Comparison of ENCODE assay signal across 11 cellular contexts in genomic region chr2:62577994-62578836, GRCh38.
A peak's percentile ranks its signal among the peaks of the same experiment; 100 is the strongest.
DNase-seq lines count a peak whose midpoint lies in the region; FAIRE-seq and TF ChIP-seq lines count a peak whose summit lies in the region.
"Had no signal": no experiment of that assay in that cellular context is flagged by ENCODE, and none has a peak within 500 bp of the region (broad histone marks: within the 10 kb centered on the region; RNA-seq: fewer than 3 reads in every experiment).

No MANE protein-coding gene starts in this region.

- TF ChIP-seq POLR2A in endothelial cell of umbilical vein (IDR thresholded peaks at IDR 0.05; ENCODE audit: low read depth, low read length), result no peak

- CTCF ChIA-PET in endothelial cell of umbilical vein (lab: Charles Lee), result interaction anchor here (0.8 to 1.3 kb wide), 10 partner anchors 9 to 197 kb away, joined by 3 to 6 read pairs (median 4); partner anchors contain the start of gene EHBP1

- H3K27me3 ChIP-seq in endothelial cell of umbilical vein (ENCODE audit: control insufficient read depth in 2 of 2, insufficient read depth in 2 of 2, low read length in 2 of 2) (no peaks in the 10 kb centered on the region), neural progenitor cell (no peaks in the 10 kb centered on the region)

- no peaks in the 10 kb centered on the region for H3K9me3 Mint-ChIP-seq in neural progenitor cell

- H3K9me1 ChIP-seq in endothelial cell of umbilical vein (replicated peaks; ENCODE audit: control insufficient read depth, extremely low read depth, insufficient read depth, low read length), result no peaks in the 10 kb centered on the region

- dilution Hi-C loops in endothelial cell of umbilical vein (cut with MboI; ENCODE audit: extremely low pct_ligation_motif_present, low sequenced_read_pairs), result no loop called here

- H3K79me2 ChIP-seq in endothelial cell of umbilical vein (ENCODE audit: control insufficient read depth, insufficient read depth, low read length) (no peaks in the 10 kb centered on the region), neural progenitor cell (ENCODE audit: low read depth) (no peaks in the 10 kb centered on the region)

- H3K4me2 ChIP-seq in endothelial cell of umbilical vein (ENCODE audit: insufficient read depth, low read length), result peak overlapping the region; percentile 33
- H3K4me2 ChIP-seq in neural progenitor cell, result no peak overlapping the region

- no peak overlapping the region for H3K4me3 ChIP-seq in AG09309 (ENCODE audit: control insufficient read depth, low read depth, low read length)
- no peak overlapping the region for H3K4me3 ChIP-seq in endothelial cell of umbilical vein (replicated peaks in 1 of 3; ENCODE audit: insufficient read depth in 1 of 3, low read depth in 1 of 3, low read length in 3 of 3)
- H3K4me3 ChIP-seq in neural progenitor cell, result no peak overlapping the region

- intact Hi-C loops in endothelial cell of umbilical vein (cut with micrococcal nuclease), result loop anchor here (1.0 to 2.0 kb wide), 3 partner anchors 73 to 127 kb away; partner anchors contain the start of gene EHBP1

- H4K20me1 ChIP-seq in endothelial cell of umbilical vein (replicated peaks; ENCODE audit: control insufficient read depth, extremely low read depth, insufficient read depth, low read length) (no peaks in the 10 kb centered on the region), neural progenitor cell (ENCODE audit: low read depth) (no peaks in the 10 kb centered on the region)

- POLR2A ChIA-PET in endothelial cell of umbilical vein (lab: Charles Lee), result interaction anchor here (0.6 to 0.7 kb wide), 2 partner anchors 146 to 588 kb away, joined by 4 read pairs; no protein-coding TSS in a partner anchor

- FAIRE-seq in endothelial cell of umbilical vein (lab: Jason Lieb, UNC), result peak; percentile 97
- FAIRE-seq: TTC549 had no signal

- H3K36me3 Mint-ChIP-seq in neural progenitor cell, result no peaks in the 10 kb centered on the region
- H3K36me3 Mint-ChIP-seq: CD14-positive monocyte had no signal

- DNase-seq in AG09309 (ENCODE audit: low read depth), result peak; percentile 61
- peak; percentile 46 for DNase-seq in NCI-H460 (ENCODE audit: extremely low read depth, low read depth)
- peak; percentile 80 for DNase-seq in endothelial cell of umbilical vein (ENCODE audit: low read depth, low spot score)
- DNase-seq in neural progenitor cell (ENCODE audit: low spot score), result no peak
- no peak for DNase-seq in T-helper 2 cell
- no peak for DNase-seq in NCI-H524 (lab: John Stamatoyannopoulos, UW)
- DNase-seq in SHP77 (lab: John Stamatoyannopoulos, UW), result no peak
- no peak for DNase-seq in ecto neural progenitor cell (ENCODE audit: low spot score)
- DNase-seq: NCI-H345 had no signal

- TSS peak; percentile 91 for BruUV-seq in endothelial cell of umbilical vein (replicated peaks; lab: Mats Ljungman, UMichigan)

- TF ChIP-seq CTCF in AG09309 (IDR thresholded peaks at IDR 0.05; ENCODE audit: control insufficient read depth, insufficient read depth, low read depth, low read length, missing control alignments) (no peak), endothelial cell of umbilical vein (IDR thresholded peaks at IDR 0.05; ENCODE audit: extremely low read depth in 1 of 2, insufficient read depth in 1 of 2, low read depth in 1 of 2, low read length in 2 of 2) (no peak), neural progenitor cell (IDR thresholded peaks at IDR 0.05) (no peak)

- H3K36me3 ChIP-seq in endothelial cell of umbilical vein (ENCODE audit: control insufficient read depth in 2 of 2, extremely low read depth in 1 of 2, insufficient read depth in 2 of 2, low read length in 2 of 2) (no peaks in the 10 kb centered on the region), neural progenitor cell (no peaks in the 10 kb centered on the region)

- peak overlapping the region; percentile 85 for H3K27ac ChIP-seq in endothelial cell of umbilical vein (ENCODE audit: insufficient read depth, low read depth, low read length)
- no peak overlapping the region for H3K27ac ChIP-seq in neural progenitor cell

- H2AFZ ChIP-seq in endothelial cell of umbilical vein (ENCODE audit: low read depth, low read length), result peak overlapping the region; percentile 41
- peak overlapping the region; percentile 1 for H2AFZ ChIP-seq in neural progenitor cell (replicated peaks)

- peaks cover 11% of the 10 kb centered on the region for H3K4me1 Mint-ChIP-seq in neural progenitor cell
- H3K4me1 Mint-ChIP-seq: CD14-positive monocyte had no signal

- H3K27ac Mint-ChIP-seq in neural progenitor cell, result no peak overlapping the region
- H3K27ac Mint-ChIP-seq: CD14-positive monocyte had no signal

- H3K9me3 ChIP-seq in endothelial cell of umbilical vein (replicated peaks; ENCODE audit: control insufficient read depth, insufficient read depth, low read length) (no peaks in the 10 kb centered on the region), neural progenitor cell (ENCODE audit: low read depth) (no peaks in the 10 kb centered on the region)

- no peak overlapping the region for H3K4me3 Mint-ChIP-seq in neural progenitor cell
- H3K4me3 Mint-ChIP-seq: CD14-positive monocyte had no signal

- H3K4me1 ChIP-seq in endothelial cell of umbilical vein (ENCODE audit: control insufficient read depth, extremely low read depth, insufficient read depth, low read length) (peaks cover 24% of the 10 kb centered on the region), neural progenitor cell (no peaks in the 10 kb centered on the region)

- H3K9ac ChIP-seq in endothelial cell of umbilical vein (replicated peaks; ENCODE audit: extremely low read depth, insufficient read depth, low read length) (peak overlapping the region; percentile 35), neural progenitor cell (no peak overlapping the region)

- H3K27me3 Mint-ChIP-seq in neural progenitor cell (ENCODE audit: insufficient read depth, low read depth), result peaks cover 2% of the 10 kb centered on the region

- no peaks in the 10 kb centered on the region for H3F3A ChIP-seq in neural progenitor cell (ENCODE audit: low read depth)

TF ChIP-seq in endothelial cell of umbilical vein, 7 proteins besides CTCF, POLR2A, EP300 and RAD21:
- peak; percentile 91 for TF ChIP-seq POLR2AphosphoS5 (IDR thresholded peaks at IDR 0.05; ENCODE audit: insufficient read depth, low read depth, low read length)
- peak; percentile 80 for TF ChIP-seq GATA2 (IDR thresholded peaks at IDR 0.05; ENCODE audit: insufficient read depth, insufficient read length, low read depth, low read length)
- peak; percentile 100 for TF ChIP-seq FOS (IDR thresholded peaks at IDR 0.05; ENCODE audit: borderline replicate concordance, insufficient read depth, low read length)
- no peak for TF ChIP-seq MYC (IDR thresholded peaks at IDR 0.05; ENCODE audit: low read depth, low read length)
- no peak for TF ChIP-seq MAX (IDR thresholded peaks at IDR 0.05; ENCODE audit: insufficient read depth, insufficient read length)
- TF ChIP-seq JUN (IDR thresholded peaks at IDR 0.05; ENCODE audit: borderline replicate concordance, insufficient read depth, insufficient read length, low read depth), result peak; percentile 99

Comparison
In these comparisons a context has a peak if more than half of its experiments do, and no peak if none do; other contexts are left out.
1. DNase-seq: peak in AG09309 (single experiment), NCI-H460 (single experiment) and endothelial cell of umbilical vein (single experiment); none in neural progenitor cell (single experiment), T-helper 2 cell (0 of 5), NCI-H524 (0 of 2), SHP77 (0 of 2) and ecto neural progenitor cell (single experiment).